ENCODE assay signal across 8 cellular contexts in genomic region chr6:28940859-28941680, GRCh38. TPM values are rescaled to one million over a fixed set of nuclear protein-coding genes. Genes with fewer than 3 reads are reported as not detected.
DNase-seq lines count a peak whose midpoint lies in the region; ATAC-seq and TF ChIP-seq lines count a peak whose summit lies in the region.

No MANE protein-coding gene starts in this region.

- H3K9me3 ChIP-seq in endocrine pancreas (ENCODE audit: control insufficient read depth, low read length) = no peaks in the 10 kb centered on the region
- no peaks in the 10 kb centered on the region for H3K9me3 ChIP-seq in mesodermal cell (ENCODE audit: control insufficient read depth, low read length)

- peak overlapping the region; percentile 38 for H3K9ac ChIP-seq in endocrine pancreas (ENCODE audit: control insufficient read depth, insufficient read depth, low read length)

- ATAC-seq in GM19397 (IDR thresholded peaks at IDR 0.05; ENCODE audit: unreplicated experiment) (peak; percentile 59), HG03565 (IDR thresholded peaks at IDR 0.05; ENCODE audit: unreplicated experiment) (peak; percentile 54)

- POLR2A ChIA-PET in BJ (lab: Charles Lee) = interaction anchor here (1.3 kb wide), 1 partner anchor 17 kb away, joined by 3 read pairs; the partner anchor contains the start of gene TRIM27

- 0 to 1% methylated on average over 12 to 15 of the region's 28 CpGs for WGBS in mesodermal cell (ENCODE audit: insufficient coverage in 2 of 2), 2 experiments

- no peaks in the 10 kb centered on the region for H3K27me3 ChIP-seq in BJ (ENCODE audit: control insufficient read depth, insufficient read depth, low read length)
- no peaks in the 10 kb centered on the region for H3K27me3 ChIP-seq in endocrine pancreas (ENCODE audit: control insufficient read depth, insufficient read depth, low read length)

- H3K4me3 ChIP-seq in BJ (ENCODE audit: low read depth, low read length) (peak overlapping the region; percentile 53), endocrine pancreas (ENCODE audit: control insufficient read depth, insufficient read depth, low read length) (peak overlapping the region; percentile 94), mesodermal cell (ENCODE audit: extremely low read depth, insufficient read depth, low read length, poor library complexity, severe bottlenecking) (peak overlapping the region; percentile 73)

- CTCF ChIA-PET in BJ (lab: Yijun Ruan, JAX) = interaction anchor here (0.6 to 1.8 kb wide), 7 partner anchors 9 to 103 kb away, joined by 3 to 4 read pairs (median 4); partner anchors contain the start of gene TRIM27

- DNase-seq in BJ (ENCODE audit: low read depth) (peak; percentile 57), NK-92 (lab: John Stamatoyannopoulos, UW; ENCODE audit: unreplicated experiment) (peak; percentile 9)
- peak; percentile 48 to 55 for DNase-seq in activated CD8-positive, alpha-beta memory T cell treated with anti-CD3 and anti-CD28 coated beads for 4 hours (ENCODE audit: low read depth in 2 of 2)
- DNase-seq in stimulated activated CD8-positive, alpha-beta memory T cell treated with anti-CD3 and anti-CD28 coated beads, Interleukin-12 subunit alpha, Interleukin-12 subunit beta, amount 100 ng/mL, for 4 hours (ENCODE audit: low read depth) = peak; percentile 42

- TF ChIP-seq CTCF in BJ (IDR thresholded peaks at IDR 0.05; ENCODE audit: insufficient read depth, low read depth, low read length) = no peak

- H3K4me1 ChIP-seq in endocrine pancreas (ENCODE audit: control insufficient read depth, insufficient read depth, low read length) (peaks cover 4% of the 10 kb centered on the region), mesodermal cell (ENCODE audit: control insufficient read depth, insufficient read depth, low read length, poor library complexity, severe bottlenecking) (peaks cover 4% of the 10 kb centered on the region)

- H3K36me3 ChIP-seq in BJ (ENCODE audit: control insufficient read depth, insufficient read depth, low read length) = no peaks in the 10 kb centered on the region
- no peaks in the 10 kb centered on the region for H3K36me3 ChIP-seq in endocrine pancreas (ENCODE audit: control insufficient read depth, insufficient read depth, low read length)
- no peaks in the 10 kb centered on the region for H3K36me3 ChIP-seq in mesodermal cell (ENCODE audit: control insufficient read depth, insufficient read depth, low read length)

- peak overlapping the region; percentile 83 for H3K27ac ChIP-seq in mesodermal cell (ENCODE audit: low read depth, low read length, severe bottlenecking)

RNA-seq across cellular contexts. Expression of gene TRIM27, which starts 17.3 kb away (rescaled TPM):
- polyA plus RNA-seq in BJ (2011; rRNA removed) = 47.3 TPM in 2 replicates
- polyA minus RNA-seq in BJ (2011; rRNA and poly(A)+ RNA removed) = 34.9 and 48.7 TPM in 2 replicates
- polyA plus RNA-seq in mesodermal cell (2013, experiment 1 of 2) = 66.6 TPM
- polyA plus RNA-seq in mesodermal cell (2013, experiment 2 of 2) = 61.4 TPM

Comparison
In these comparisons a context has a peak if more than half of its experiments do, and no peak if none do; other contexts are left out.
1. Peak in every context shown above with its lines: DNase-seq, ATAC-seq, H3K4me3 ChIP-seq and H3K27ac ChIP-seq.